24 cellular contexts compared by ENCODE assay signal in genomic region chr6:96721227-96721626, GRCh38.
"Had no signal": no experiment of that assay in that cellular context is flagged by ENCODE, and none has a peak within 500 bp of the region (broad histone marks: within the 10 kb centered on the region; RNA-seq: fewer than 3 reads in every experiment).

No MANE protein-coding gene starts in this region.

- DNase-seq: activated CD4-positive, alpha-beta T cell treated with anti-CD3 and anti-CD28 coated beads for 48 hours; activated CD4-positive, alpha-beta T cell treated with anti-CD3 and anti-CD28 coated beads, Interleukin-2, amount 50 U/mL, for 48 hours; activated CD8-positive, alpha-beta memory T cell treated with anti-CD3 and anti-CD28 coated beads for 24 hours; activated effector memory CD4-positive, alpha-beta T cell treated with Interleukin-2 at 50 U/mL for 16 hours; activated naive CD4-positive, alpha-beta T cell treated with Interleukin-2 at 50 U/mL for 16 hours; aorta; body of pancreas; dermis blood vessel endothelial cell; effector CD4-positive, alpha-beta T cell; left ventricle myocardium inferior; naive thymus-derived CD4-positive, alpha-beta T cell; occipital lobe; psoas muscle; stimulated activated CD4-positive, alpha-beta T cell treated with anti-CD3 and anti-CD28 coated beads, Interleukin-1b, Interleukin-23, amount 100 ng/mL, for 48 hours; stimulated activated naive B cell treated with anti-CD40 and anti-IgM and Interleukin-4, amounts not matched to agents 10 μg/mL and 1 μg/mL and 100 μg/mL, for 72 hours; stomach; thyroid gland; upper lobe of left lung; WERI-Rb-1 had no signal

- H3K27ac ChIP-seq: body of pancreas, esophagus muscularis mucosa, left ventricle myocardium inferior, parathyroid adenoma, psoas muscle, stomach, thyroid gland, upper lobe of left lung, vagina, WERI-Rb-1 had no signal

- H3K9me3 ChIP-seq: body of pancreas, esophagus muscularis mucosa, left ventricle myocardium inferior, psoas muscle, stomach, thyroid gland, upper lobe of left lung, vagina had no signal

- H3K4me3 ChIP-seq: body of pancreas, esophagus muscularis mucosa, left ventricle myocardium inferior, psoas muscle, smooth muscle cell, stomach, thyroid gland, upper lobe of left lung, vagina had no signal

- H2AFZ ChIP-seq: parathyroid adenoma had no signal

- H3K4me1 ChIP-seq: esophagus muscularis mucosa, left ventricle myocardium inferior, parathyroid adenoma, psoas muscle, thyroid gland, upper lobe of left lung, vagina had no signal

- H3K4me2 ChIP-seq: smooth muscle cell had no signal

- H3K27me3 ChIP-seq: body of pancreas, esophagus muscularis mucosa, stomach, thyroid gland, upper lobe of left lung, vagina had no signal

- H3K36me3 ChIP-seq: esophagus muscularis mucosa, left ventricle myocardium inferior, stomach, thyroid gland, upper lobe of left lung, vagina, WERI-Rb-1 had no signal

- H3K79me2 ChIP-seq: parathyroid adenoma had no signal

- H3K9ac ChIP-seq: parathyroid adenoma had no signal

- ATAC-seq: activated CD4-positive, CD25-positive, alpha-beta regulatory T cell treated with anti-CD3 and anti-CD28 coated beads, Interleukin-2, amount 50 U/mL, for 24 hours; body of pancreas; naive thymus-derived CD4-positive, alpha-beta T cell; psoas muscle; stimulated activated naive B cell treated with anti-CD40 and anti-IgM and Interleukin-4, amounts not matched to agents 10 μg/mL and 1 μg/mL and 100 μg/mL, for 72 hours had no signal
